ENCODE assay signal across 27 cellular contexts in the genomic region with DNA sequence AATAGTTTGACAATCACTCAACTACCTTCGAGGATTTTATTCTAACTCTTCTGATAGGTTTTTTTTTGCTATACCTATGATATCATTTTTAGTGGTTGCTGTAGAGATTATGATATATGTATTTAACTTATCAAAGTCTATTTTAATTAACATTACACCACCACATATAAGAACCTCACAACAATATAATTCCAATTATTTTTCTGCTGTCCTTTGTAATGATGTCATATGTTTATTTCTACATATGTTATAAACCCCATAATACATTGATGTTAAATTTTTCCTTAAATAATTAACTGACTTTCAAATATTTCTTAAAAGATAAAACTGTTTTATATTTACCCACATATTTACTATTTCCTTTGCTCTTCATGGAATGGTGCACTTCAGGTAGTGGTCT.
"Had no signal": no experiment of that assay in that cellular context is flagged by ENCODE, and none has a peak within 500 bp of the region (broad histone marks: within the 10 kb centered on the region; RNA-seq: fewer than 3 reads in every experiment).

No MANE protein-coding gene starts in this region.

- ATAC-seq: stimulated activated effector memory CD8-positive, alpha-beta T cell treated with anti-CD3 and anti-CD28 coated beads, Interleukin-12 subunit alpha, Interleukin-12 subunit beta, amount 100 ng/mL, for 72 hours; stimulated activated memory B cell treated with anti-CD40 and anti-IgM and Interleukin-4, amounts not matched to agents 10 μg/mL and 1 μg/mL and 100 μg/mL, for 72 hours; stimulated activated naive B cell treated with anti-CD40 and anti-IgM and Interleukin-4, amounts not matched to agents 10 μg/mL and 1 μg/mL and 100 μg/mL, for 72 hours; stimulated activated naive CD8-positive, alpha-beta T cell treated with anti-CD3 and anti-CD28 coated beads, Interleukin-15, amount 100 ng/mL, for 72 hours; stimulated activated naive CD8-positive, alpha-beta T cell treated with anti-CD3 and anti-CD28 coated beads, Interleukin-15, Interleukin-2, amounts not matched to agents 100 U/mL and 50 U/mL, for 24 hours; upper lobe of right lung had no signal

- H3K27me3 ChIP-seq: stomach, suprapubic skin, testis, thyroid gland, tibial artery, tibial nerve, transverse colon, upper lobe of left lung, upper lobe of right lung, uterus, vagina had no signal

- H3K4me3 ChIP-seq: stomach, suprapubic skin, testis, thoracic aorta, thyroid gland, tibial artery, tibial nerve, transverse colon, upper lobe of left lung, upper lobe of right lung, uterus, vagina had no signal

- H3K4me1 ChIP-seq: stomach, suprapubic skin, testis, thyroid gland, tibial artery, tibial nerve, transverse colon, upper lobe of left lung, upper lobe of right lung, uterus, vagina had no signal

- FAIRE-seq: urothelium cell line had no signal

- DNase-seq: stimulated activated CD4-positive, alpha-beta T cell treated with anti-CD3 and anti-CD28 coated beads, Interleukin-2, amount 100 ng/mL, for 48 hours; stimulated activated CD4-positive, alpha-beta T cell treated with anti-CD3 and anti-CD28 coated beads, Interleukin-4, amount 100 ng/mL, for 1 hour; stimulated activated CD4-positive, alpha-beta T cell treated with anti-CD3 and anti-CD28 coated beads, Interleukin-4, amount 100 ng/mL, for 24 hours; stimulated activated CD4-positive, alpha-beta T cell treated with anti-CD3 and anti-CD28 coated beads, Interleukin-4, amount 100 ng/mL, for 4 hours; stimulated activated CD8-positive, alpha-beta memory T cell treated with anti-CD3 and anti-CD28 coated beads, Interleukin-4, amount 100 ng/mL, for 48 hours; stimulated activated naive B cell treated with anti-CD40 and anti-IgM and Interleukin-4, amounts not matched to agents 10 μg/mL and 1 μg/mL and 100 μg/mL, for 72 hours; stimulated activated naive CD4-positive, alpha-beta T cell; stimulated activated naive CD4-positive, alpha-beta T cell treated with Interleukin-2 at 50 U/mL for 16 hours; stimulated activated naive CD8-positive, alpha-beta T cell treated with anti-CD3 and anti-CD28 coated beads, Interleukin-15, amount 100 ng/mL, for 72 hours; stimulated activated naive CD8-positive, alpha-beta T cell treated with anti-CD3 and anti-CD28 coated beads, Interleukin-15, Interleukin-2, amounts not matched to agents 100 U/mL and 50 U/mL, for 24 hours; stomach; substantia nigra; testis; thyroid gland; tibial artery; transverse colon; trophoblast cell; upper lobe of left lung; upper lobe of right lung; uterus had no signal

- H3K9me3 ChIP-seq: stomach, suprapubic skin, testis, thyroid gland, upper lobe of left lung, upper lobe of right lung, uterus, vagina had no signal

- H3K36me3 ChIP-seq: stomach, suprapubic skin, thoracic aorta, thyroid gland, tibial artery, tibial nerve, transverse colon, upper lobe of left lung, upper lobe of right lung, uterus, vagina had no signal

- H3K27ac ChIP-seq: stomach, suprapubic skin, testis, thoracic aorta, thyroid gland, tibial artery, tibial nerve, upper lobe of left lung, upper lobe of right lung, uterus, vagina had no signal
